Comparison of ENCODE assay signal across 1 cellular context in genomic region chr14:69652942-69653680, GRCh38.
A peak's percentile ranks its signal among the peaks of the same experiment; 100 is the strongest.
TF ChIP-seq lines count a peak whose summit lies in the region.

No MANE protein-coding gene starts in this region.

TF ChIP-seq in K562, 482 proteins besides CTCF, POLR2A, EP300 and RAD21 (continued from another document):
- TF ChIP-seq GTF3C2 (IDR thresholded peaks at IDR 0.05; ENCODE audit: borderline replicate concordance, extremely low read depth, insufficient read length) = no peak
- no peak for TF ChIP-seq ZZZ3 (IDR thresholded peaks at IDR 0.05)
- TF ChIP-seq DLX4 (CRISPR knock-in tag; IDR thresholded peaks at IDR 0.05) = no peak
- no peak for TF ChIP-seq TCF7L2 (IDR thresholded peaks at IDR 0.05; ENCODE audit: low read depth, low read length)
- TF ChIP-seq ETV6 (IDR thresholded peaks at IDR 0.05; ENCODE audit: borderline replicate concordance in 1 of 2, low read depth in 2 of 2, low read length in 1 of 2) = peak; percentile 69 to 71; a peak in 3 of 4 replicates
- TF ChIP-seq ETV6 (CRISPR knock-in tag; IDR thresholded peaks at IDR 0.05; ENCODE audit: borderline replicate concordance) = no peak
- no peak for TF ChIP-seq ZNF696 (CRISPR knock-in tag; conservative IDR thresholded peaks at IDR 0.05)
- 0 out of 2 replicates have a peak, but pooled peaks have one; percentile 13 for TF ChIP-seq ZNF766 (CRISPR knock-in tag; conservative IDR thresholded peaks at IDR 0.05)
- TF ChIP-seq IRF9 (tag; IDR thresholded peaks at IDR 0.05) = no peak
- 0 out of 2 replicates have a peak, but pooled peaks have one; percentile 36 for TF ChIP-seq ELF1 (tag; IDR thresholded peaks at IDR 0.05)
- TF ChIP-seq GABPA (tag; conservative IDR thresholded peaks at IDR 0.05; ENCODE audit: low read depth) = 0 out of 2 replicates have a peak, but pooled peaks have one; percentile 19
- TF ChIP-seq ATF3 (IDR thresholded peaks at IDR 0.05) = 0 out of 2 replicates have a peak, but pooled peaks have one; percentile 9
- TF ChIP-seq ATF3 (CRISPR knock-in tag; conservative IDR thresholded peaks at IDR 0.05) = no peak
- TF ChIP-seq ZNF592 (IDR thresholded peaks at IDR 0.05) = peak; percentile 48; the same call in 1 of the 2 replicates
- no peak for TF ChIP-seq ZNF551 (CRISPR knock-in tag; IDR thresholded peaks at IDR 0.05)
- 0 out of 2 replicates have a peak, but pooled peaks have one; percentile 13 for TF ChIP-seq EP400 (IDR thresholded peaks at IDR 0.05)
- TF ChIP-seq ESRRA (IDR thresholded peaks at IDR 0.05; ENCODE audit: borderline replicate concordance, low read depth) = peak; percentile 98
- TF ChIP-seq RHOXF2B (CRISPR knock-in tag; conservative IDR thresholded peaks at IDR 0.05) = no peak
